In the genomic region with DNA sequence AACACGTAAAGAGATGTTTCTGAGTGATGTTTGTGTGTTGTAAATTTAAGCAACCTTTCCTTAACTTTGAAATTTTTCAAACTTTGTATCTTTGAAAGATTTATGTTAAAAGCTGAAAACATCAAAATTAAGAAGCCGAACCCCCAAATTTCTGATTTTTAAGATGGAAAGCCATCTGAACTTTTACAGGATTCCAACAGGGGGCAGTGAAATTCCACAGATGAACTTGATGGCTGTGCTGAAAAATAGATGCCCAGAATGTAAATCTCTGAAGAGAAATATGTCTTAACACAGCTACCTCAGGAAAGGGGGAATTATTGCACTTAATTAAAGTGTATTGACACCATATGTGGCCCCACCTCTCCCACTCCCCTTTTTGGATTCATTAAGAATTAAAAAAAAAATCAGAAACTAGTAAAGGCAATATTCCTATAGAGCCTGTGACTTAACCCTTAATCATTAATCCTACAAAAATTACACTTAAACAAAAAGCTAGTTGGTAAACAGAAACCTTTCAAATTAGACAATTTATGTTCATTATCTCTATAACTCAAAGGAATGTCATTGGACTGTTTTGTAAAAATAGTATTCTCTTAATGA, we compare ENCODE assay signal across 7 cellular contexts.
DNase-seq lines count a peak whose midpoint lies in the region; ATAC-seq and TF ChIP-seq lines count a peak whose summit lies in the region.

No MANE protein-coding gene starts in this region.

- no peak overlapping the region for H3K27ac ChIP-seq in body of pancreas

- intact Hi-C loops in body of pancreas (cut with DNase I): no loop called here

- peaks cover 4% of the 10 kb centered on the region for H3K4me1 ChIP-seq in body of pancreas

- no peaks in the 10 kb centered on the region for H3K27me3 ChIP-seq in body of pancreas

- H3K36me3 ChIP-seq in body of pancreas (replicated peaks in 1 of 2; ENCODE audit: insufficient read depth in 1 of 2, low read depth in 2 of 2): no peaks in the 10 kb centered on the region

- DNase-seq in NCI-H146 treated with DMSO at 0.1 percent for 48 hours (lab: John Stamatoyannopoulos, UW; ENCODE audit: unreplicated experiment): peak; percentile 76
- DNase-seq in body of pancreas: no peak
- peak; percentile 9 to 17 for DNase-seq in lung microvascular endothelial cell (ENCODE audit: low read depth in 2 of 2)
- no peak for DNase-seq in stimulated activated CD4-positive, alpha-beta T cell treated with anti-CD3 and anti-CD28 coated beads, Interleukin-1b, Interleukin-23, amount 100 ng/mL, for 48 hours
- no peak for DNase-seq in activated T-cell treated with anti-CD3 and anti-CD28 coated beads, Interleukin-2, amount 50 U/mL, for 48 hours
- DNase-seq in stimulated activated CD4-positive, alpha-beta T cell treated with anti-CD3 and anti-CD28 coated beads, Interleukin-12 subunit alpha, Interleukin-12 subunit beta, amount 100 ng/mL, for 4 hours: no peak

- H3K4me3 ChIP-seq in body of pancreas: no peak overlapping the region

- 45 to 50% methylated on average over 2 of the region's 2 CpGs for WGBS in body of pancreas, 2 donors

- TF ChIP-seq POLR2A in body of pancreas (IDR thresholded peaks at IDR 0.05): no peak

- H3K9me3 ChIP-seq in body of pancreas: no peaks in the 10 kb centered on the region

- no peak for ATAC-seq in body of pancreas

- TF ChIP-seq CTCF in GM12874 (IDR thresholded peaks at IDR 0.05; ENCODE audit: insufficient read depth, low read depth, low read length): peak; percentile 40; the same call in 1 of the 2 replicates
- peak in 6 of 7 experiments; percentile 55 to 69 (median 66) for TF ChIP-seq CTCF in body of pancreas (IDR thresholded peaks at IDR 0.05)

Comparison
In these comparisons a context has a peak if more than half of its experiments do, and no peak if none do; other contexts are left out.
1. DNase-seq: peak in NCI-H146 treated with DMSO at 0.1 percent for 48 hours (single experiment) and lung microvascular endothelial cell (2 of 2); none in body of pancreas (0 of 4), stimulated activated CD4-positive, alpha-beta T cell treated with anti-CD3 and anti-CD28 coated beads, Interleukin-1b, Interleukin-23, amount 100 ng/mL, for 48 hours (single experiment), activated T-cell treated with anti-CD3 and anti-CD28 coated beads, Interleukin-2, amount 50 U/mL, for 48 hours (0 of 2) and stimulated activated CD4-positive, alpha-beta T cell treated with anti-CD3 and anti-CD28 coated beads, Interleukin-12 subunit alpha, Interleukin-12 subunit beta, amount 100 ng/mL, for 4 hours (single experiment).